In the genomic region with DNA sequence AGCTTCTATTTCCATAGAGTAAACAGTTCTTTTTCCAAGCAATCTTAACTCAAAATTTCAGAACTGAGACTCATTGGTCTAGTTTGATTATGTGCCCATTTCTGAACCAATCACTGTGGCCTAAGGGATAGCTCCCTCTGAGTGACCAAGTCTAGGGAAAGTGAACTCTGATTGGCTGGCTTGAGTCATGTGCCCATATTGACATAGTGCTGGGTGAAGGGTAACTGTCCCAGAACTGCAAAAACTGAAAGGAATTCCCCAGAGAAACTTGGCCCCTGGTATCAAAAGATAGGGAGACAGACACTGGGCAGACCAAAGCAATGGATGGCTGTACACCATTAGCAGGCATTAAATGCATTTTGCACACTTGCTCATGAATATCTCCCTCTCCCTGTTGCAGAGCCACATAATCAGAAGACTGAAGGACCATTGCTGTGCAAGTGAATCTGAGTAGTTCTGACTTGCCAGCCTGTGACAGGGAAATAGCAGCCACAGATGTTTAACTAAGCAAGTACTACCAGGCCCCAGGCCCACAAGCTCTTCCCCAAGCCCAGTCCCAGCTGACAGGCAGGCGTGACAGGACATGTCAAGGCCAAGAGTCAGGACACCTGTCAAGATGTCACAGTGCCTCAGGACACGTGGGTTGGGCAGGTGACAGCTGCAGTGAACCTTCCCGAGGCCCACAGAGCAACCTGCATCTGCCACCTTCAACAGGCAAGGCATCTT, we compare ENCODE assay signal across 14 cellular contexts.
A peak's percentile ranks its signal among the peaks of the same experiment; 100 is the strongest.
DNase-seq lines count a peak whose midpoint lies in the region; ATAC-seq, FAIRE-seq and TF ChIP-seq lines count a peak whose summit lies in the region.
"Had no signal": no experiment of that assay in that cellular context is flagged by ENCODE, and none has a peak within 500 bp of the region (broad histone marks: within the 10 kb centered on the region; RNA-seq: fewer than 3 reads in every experiment).

No MANE protein-coding gene starts in this region.

- H3K4me1 ChIP-seq in keratinocyte (ENCODE audit: control insufficient read depth, extremely low read depth, insufficient read depth, low read length) (peaks cover 23% of the 10 kb centered on the region), tibial nerve (no peaks in the 10 kb centered on the region)
- H3K4me1 ChIP-seq: A549 had no signal

- no peak overlapping the region for H3K9ac ChIP-seq in keratinocyte (ENCODE audit: control insufficient read depth, extremely low read depth, insufficient read depth, low read length)

- ATAC-seq in HG02610 (IDR thresholded peaks at IDR 0.05; ENCODE audit: unreplicated experiment), result peak; percentile 43
- ATAC-seq in HG03457 (IDR thresholded peaks at IDR 0.05; ENCODE audit: unreplicated experiment), result no peak
- ATAC-seq: A549 had no signal

- TF ChIP-seq EP300 in tibial nerve (IDR thresholded peaks at IDR 0.05), result no peak

- H3K4me3 ChIP-seq in keratinocyte (ENCODE audit: control insufficient read depth in 2 of 3, extremely low read depth in 1 of 3, insufficient read depth in 2 of 3, low read depth in 1 of 3, low read length in 3 of 3), result no peak overlapping the region
- no peak overlapping the region for H3K4me3 ChIP-seq in tibial nerve
- H3K4me3 ChIP-seq: A549, cardiac muscle cell, ovary had no signal

- H3K9me3 ChIP-seq in keratinocyte (ENCODE audit: control insufficient read depth, low read depth, low read length), result no peaks in the 10 kb centered on the region
- H3K9me3 ChIP-seq in tibial nerve, result no peaks in the 10 kb centered on the region
- H3K9me3 ChIP-seq: A549, ovary had no signal

- H3K79me2 ChIP-seq in keratinocyte (ENCODE audit: control insufficient read depth, insufficient read depth, low read length), result no peaks in the 10 kb centered on the region

- 86 to 88% methylated on average over 3 of the region's 3 CpGs for WGBS in tibial nerve, 2 donors

- peak; percentile 49 for FAIRE-seq in keratinocyte (lab: Jason Lieb, UNC)
- FAIRE-seq: A549, endothelial cell of umbilical vein had no signal

- DNase-seq in NCI-H2107 treated with DMSO at 0.1 percent for 48 hours (lab: John Stamatoyannopoulos, UW; ENCODE audit: unreplicated experiment) (peak; percentile 24), NCI-H2107 (lab: John Stamatoyannopoulos, UW) (no peak), NCI-H2171 treated with DMSO at 0.1 percent for 48 hours (lab: John Stamatoyannopoulos, UW) (peak; percentile 84), keratinocyte (ENCODE audit: low read depth, low spot score) (peak; percentile 55), GM10266 (ENCODE audit: extremely low spot score) (no peak), tibial nerve (ENCODE audit: low spot score in 2 of 2) (no peak)
- DNase-seq: CD4-positive, alpha-beta T cell; kidney glomerular epithelial cell; ovary had no signal

- TF ChIP-seq CTCF in keratinocyte (optimal IDR thresholded peaks at IDR 0.05 in 1 of 3, IDR thresholded peaks at IDR 0.05 in 1 of 3, conservative IDR thresholded peaks at IDR 0.05 in 1 of 3; ENCODE audit: extremely low read depth in 1 of 3, insufficient read depth in 2 of 3, low read length in 3 of 3) (no peak), GM10266 (IDR thresholded peaks at IDR 0.05; ENCODE audit: control insufficient read depth, insufficient read depth, low read depth, missing control alignments) (no peak), tibial nerve (IDR thresholded peaks at IDR 0.05) (no peak)

- H3K36me3 ChIP-seq in keratinocyte (ENCODE audit: control insufficient read depth in 2 of 2, extremely low read depth in 1 of 2, insufficient read depth in 2 of 2, low read length in 2 of 2) (no peaks in the 10 kb centered on the region), tibial nerve (no peaks in the 10 kb centered on the region)
- H3K36me3 ChIP-seq: cardiac muscle cell, ovary had no signal

- H3K27ac ChIP-seq in keratinocyte (ENCODE audit: control insufficient read depth, insufficient read depth, low read length), result no peak overlapping the region
- no peak overlapping the region for H3K27ac ChIP-seq in tibial nerve
- H3K27ac ChIP-seq: A549, cardiac muscle cell, ovary had no signal

- no peak overlapping the region for H2AFZ ChIP-seq in keratinocyte (ENCODE audit: control insufficient read depth, low read length)

- H3K27me3 ChIP-seq in keratinocyte (ENCODE audit: control insufficient read depth, extremely low read depth, insufficient read depth, low read length), result no peaks in the 10 kb centered on the region
- no peaks in the 10 kb centered on the region for H3K27me3 ChIP-seq in tibial nerve
- H3K27me3 ChIP-seq: cardiac muscle cell, ovary had no signal

- TF ChIP-seq POLR2A in tibial nerve (IDR thresholded peaks at IDR 0.05), result no peak

- H4K20me1 ChIP-seq in keratinocyte (ENCODE audit: control insufficient read depth, extremely low read depth, insufficient read depth, low read length), result no peaks in the 10 kb centered on the region

- no peaks in the 10 kb centered on the region for H3K9me1 ChIP-seq in keratinocyte (ENCODE audit: control insufficient read depth, extremely low read depth, insufficient read depth, low read length)

- H3K4me2 ChIP-seq in keratinocyte (ENCODE audit: control insufficient read depth, extremely low read depth, insufficient read depth, low read depth, low read length), result no peak overlapping the region
- H3K4me2 ChIP-seq: A549 had no signal

- dilution Hi-C loops in keratinocyte (cut with MboI; ENCODE audit: extremely low pct_ligation_motif_present, low sequenced_read_pairs), result no loop called here

Comparison
In these comparisons a context has a peak if more than half of its experiments do, and no peak if none do; other contexts are left out.
1. DNase-seq: peak in NCI-H2107 treated with DMSO at 0.1 percent for 48 hours (single experiment), NCI-H2171 treated with DMSO at 0.1 percent for 48 hours (single experiment) and keratinocyte (single experiment); none in NCI-H2107 (single experiment), GM10266 (single experiment) and tibial nerve (0 of 2).